Comparison of ENCODE assay signal across 1 cellular context in the genomic region with DNA sequence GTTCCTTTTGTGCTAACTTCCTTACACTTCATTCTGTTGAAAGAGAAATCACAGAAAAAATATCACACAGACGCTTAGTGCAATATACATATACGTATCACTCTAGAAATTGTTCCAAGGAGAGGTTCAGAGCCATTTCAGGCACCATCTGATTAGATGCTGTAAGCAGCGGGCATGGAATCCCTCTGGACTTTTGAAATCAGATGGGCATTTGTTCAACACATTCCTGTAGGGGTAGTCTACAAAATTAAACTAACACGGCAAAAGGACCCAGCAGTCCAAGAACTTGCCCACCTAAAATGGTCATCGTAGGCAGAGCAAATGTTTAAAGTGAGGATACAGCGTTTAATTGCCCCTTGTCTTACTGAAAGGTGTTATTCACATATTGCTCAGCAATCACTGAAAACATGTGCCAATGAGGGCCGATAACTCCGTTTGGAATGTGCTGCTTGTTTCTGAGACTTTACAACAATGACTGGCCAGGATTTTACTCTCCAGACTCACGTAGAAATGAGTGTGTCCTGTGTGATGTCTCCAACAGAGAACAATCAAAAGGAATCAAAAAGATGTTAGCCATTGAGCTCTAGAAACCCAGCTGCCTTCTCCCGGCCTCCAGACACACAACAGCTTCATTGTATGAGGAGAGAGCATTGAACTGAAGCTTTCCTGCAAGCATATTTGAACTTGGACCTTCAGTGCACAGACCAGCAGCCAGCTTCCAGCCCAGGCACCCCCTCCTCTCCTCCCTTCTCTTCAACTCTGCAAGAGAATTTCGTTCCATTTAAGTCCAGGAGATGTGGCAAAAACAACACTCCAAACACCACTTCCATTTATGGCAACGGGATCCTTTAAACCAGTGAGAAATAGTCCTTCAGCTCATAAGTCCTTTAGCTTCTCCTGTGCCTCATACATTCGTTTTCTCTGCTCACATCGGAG.
TF ChIP-seq lines count a peak whose summit lies in the region.

No MANE protein-coding gene starts in this region.

TF ChIP-seq in HepG2, 621 proteins besides CTCF, POLR2A, EP300 and RAD21 (continued from another document and continues in another):
- TF ChIP-seq, protein P1, sequence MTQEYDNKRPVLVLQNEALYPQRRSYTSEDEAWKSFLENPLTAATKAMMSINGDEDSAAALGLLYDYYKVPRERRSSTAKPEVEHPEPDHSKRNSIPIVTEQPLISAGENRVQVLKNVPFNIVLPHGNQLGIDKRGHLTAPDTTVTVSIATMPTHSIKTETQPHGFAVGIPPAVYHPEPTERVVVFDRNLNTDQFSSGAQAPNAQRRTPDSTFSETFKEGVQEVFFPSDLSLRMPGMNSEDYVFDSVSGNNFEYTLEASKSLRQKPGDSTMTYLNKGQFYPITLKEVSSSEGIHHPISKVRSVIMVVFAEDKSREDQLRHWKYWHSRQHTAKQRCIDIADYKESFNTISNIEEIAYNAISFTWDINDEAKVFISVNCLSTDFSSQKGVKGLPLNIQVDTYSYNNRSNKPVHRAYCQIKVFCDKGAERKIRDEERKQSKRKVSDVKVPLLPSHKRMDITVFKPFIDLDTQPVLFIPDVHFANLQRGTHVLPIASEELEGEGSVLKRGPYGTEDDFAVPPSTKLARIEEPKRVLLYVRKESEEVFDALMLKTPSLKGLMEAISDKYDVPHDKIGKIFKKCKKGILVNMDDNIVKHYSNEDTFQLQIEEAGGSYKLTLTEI (CRISPR knock-in tag; conservative IDR thresholded peaks at IDR 0.05) = no peak
- TF ChIP-seq, protein P2, sequence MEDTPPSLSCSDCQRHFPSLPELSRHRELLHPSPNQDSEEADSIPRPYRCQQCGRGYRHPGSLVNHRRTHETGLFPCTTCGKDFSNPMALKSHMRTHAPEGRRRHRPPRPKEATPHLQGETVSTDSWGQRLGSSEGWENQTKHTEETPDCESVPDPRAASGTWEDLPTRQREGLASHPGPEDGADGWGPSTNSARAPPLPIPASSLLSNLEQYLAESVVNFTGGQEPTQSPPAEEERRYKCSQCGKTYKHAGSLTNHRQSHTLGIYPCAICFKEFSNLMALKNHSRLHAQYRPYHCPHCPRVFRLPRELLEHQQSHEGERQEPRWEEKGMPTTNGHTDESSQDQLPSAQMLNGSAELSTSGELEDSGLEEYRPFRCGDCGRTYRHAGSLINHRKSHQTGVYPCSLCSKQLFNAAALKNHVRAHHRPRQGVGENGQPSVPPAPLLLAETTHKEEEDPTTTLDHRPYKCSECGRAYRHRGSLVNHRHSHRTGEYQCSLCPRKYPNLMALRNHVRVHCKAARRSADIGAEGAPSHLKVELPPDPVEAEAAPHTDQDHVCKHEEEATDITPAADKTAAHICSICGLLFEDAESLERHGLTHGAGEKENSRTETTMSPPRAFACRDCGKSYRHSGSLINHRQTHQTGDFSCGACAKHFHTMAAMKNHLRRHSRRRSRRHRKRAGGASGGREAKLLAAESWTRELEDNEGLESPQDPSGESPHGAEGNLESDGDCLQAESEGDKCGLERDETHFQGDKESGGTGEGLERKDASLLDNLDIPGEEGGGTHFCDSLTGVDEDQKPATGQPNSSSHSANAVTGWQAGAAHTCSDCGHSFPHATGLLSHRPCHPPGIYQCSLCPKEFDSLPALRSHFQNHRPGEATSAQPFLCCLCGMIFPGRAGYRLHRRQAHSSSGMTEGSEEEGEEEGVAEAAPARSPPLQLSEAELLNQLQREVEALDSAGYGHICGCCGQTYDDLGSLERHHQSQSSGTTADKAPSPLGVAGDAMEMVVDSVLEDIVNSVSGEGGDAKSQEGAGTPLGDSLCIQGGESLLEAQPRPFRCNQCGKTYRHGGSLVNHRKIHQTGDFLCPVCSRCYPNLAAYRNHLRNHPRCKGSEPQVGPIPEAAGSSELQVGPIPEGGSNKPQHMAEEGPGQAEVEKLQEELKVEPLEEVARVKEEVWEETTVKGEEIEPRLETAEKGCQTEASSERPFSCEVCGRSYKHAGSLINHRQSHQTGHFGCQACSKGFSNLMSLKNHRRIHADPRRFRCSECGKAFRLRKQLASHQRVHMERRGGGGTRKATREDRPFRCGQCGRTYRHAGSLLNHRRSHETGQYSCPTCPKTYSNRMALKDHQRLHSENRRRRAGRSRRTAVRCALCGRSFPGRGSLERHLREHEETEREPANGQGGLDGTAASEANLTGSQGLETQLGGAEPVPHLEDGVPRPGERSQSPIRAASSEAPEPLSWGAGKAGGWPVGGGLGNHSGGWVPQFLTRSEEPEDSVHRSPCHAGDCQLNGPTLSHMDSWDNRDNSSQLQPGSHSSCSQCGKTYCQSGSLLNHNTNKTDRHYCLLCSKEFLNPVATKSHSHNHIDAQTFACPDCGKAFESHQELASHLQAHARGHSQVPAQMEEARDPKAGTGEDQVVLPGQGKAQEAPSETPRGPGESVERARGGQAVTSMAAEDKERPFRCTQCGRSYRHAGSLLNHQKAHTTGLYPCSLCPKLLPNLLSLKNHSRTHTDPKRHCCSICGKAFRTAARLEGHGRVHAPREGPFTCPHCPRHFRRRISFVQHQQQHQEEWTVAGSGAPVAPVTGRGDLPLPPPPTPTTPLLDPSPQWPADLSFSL (CRISPR knock-in tag; IDR thresholded peaks at IDR 0.05) = peak; percentile 61; the same call in 1 of the 2 replicates
- TF ChIP-seq MTA1 (CRISPR knock-in tag; IDR thresholded peaks at IDR 0.05; ENCODE audit: borderline replicate concordance) = no peak
- TF ChIP-seq ZNF501 (CRISPR knock-in tag; IDR thresholded peaks at IDR 0.05) = no peak
- no peak for TF ChIP-seq LBX2 (CRISPR knock-in tag; IDR thresholded peaks at IDR 0.05; ENCODE audit: borderline replicate concordance)
- peak; percentile 47; the same call in 1 of the 2 replicates for TF ChIP-seq KDM6A (CRISPR knock-in tag; IDR thresholded peaks at IDR 0.05; ENCODE audit: low read depth)
- no peak for TF ChIP-seq SMARCC2 (IDR thresholded peaks at IDR 0.05)
- no peak for TF ChIP-seq FOXP1 (IDR thresholded peaks at IDR 0.05)
- peak; percentile 51; the same call in 1 of the 2 replicates for TF ChIP-seq FOXP1 (CRISPR knock-in tag; IDR thresholded peaks at IDR 0.05)
- peak; percentile 45; the same call in 1 of the 2 replicates for TF ChIP-seq ZNF556 (CRISPR knock-in tag; IDR thresholded peaks at IDR 0.05; ENCODE audit: borderline replicate concordance)
- TF ChIP-seq, protein P3, sequence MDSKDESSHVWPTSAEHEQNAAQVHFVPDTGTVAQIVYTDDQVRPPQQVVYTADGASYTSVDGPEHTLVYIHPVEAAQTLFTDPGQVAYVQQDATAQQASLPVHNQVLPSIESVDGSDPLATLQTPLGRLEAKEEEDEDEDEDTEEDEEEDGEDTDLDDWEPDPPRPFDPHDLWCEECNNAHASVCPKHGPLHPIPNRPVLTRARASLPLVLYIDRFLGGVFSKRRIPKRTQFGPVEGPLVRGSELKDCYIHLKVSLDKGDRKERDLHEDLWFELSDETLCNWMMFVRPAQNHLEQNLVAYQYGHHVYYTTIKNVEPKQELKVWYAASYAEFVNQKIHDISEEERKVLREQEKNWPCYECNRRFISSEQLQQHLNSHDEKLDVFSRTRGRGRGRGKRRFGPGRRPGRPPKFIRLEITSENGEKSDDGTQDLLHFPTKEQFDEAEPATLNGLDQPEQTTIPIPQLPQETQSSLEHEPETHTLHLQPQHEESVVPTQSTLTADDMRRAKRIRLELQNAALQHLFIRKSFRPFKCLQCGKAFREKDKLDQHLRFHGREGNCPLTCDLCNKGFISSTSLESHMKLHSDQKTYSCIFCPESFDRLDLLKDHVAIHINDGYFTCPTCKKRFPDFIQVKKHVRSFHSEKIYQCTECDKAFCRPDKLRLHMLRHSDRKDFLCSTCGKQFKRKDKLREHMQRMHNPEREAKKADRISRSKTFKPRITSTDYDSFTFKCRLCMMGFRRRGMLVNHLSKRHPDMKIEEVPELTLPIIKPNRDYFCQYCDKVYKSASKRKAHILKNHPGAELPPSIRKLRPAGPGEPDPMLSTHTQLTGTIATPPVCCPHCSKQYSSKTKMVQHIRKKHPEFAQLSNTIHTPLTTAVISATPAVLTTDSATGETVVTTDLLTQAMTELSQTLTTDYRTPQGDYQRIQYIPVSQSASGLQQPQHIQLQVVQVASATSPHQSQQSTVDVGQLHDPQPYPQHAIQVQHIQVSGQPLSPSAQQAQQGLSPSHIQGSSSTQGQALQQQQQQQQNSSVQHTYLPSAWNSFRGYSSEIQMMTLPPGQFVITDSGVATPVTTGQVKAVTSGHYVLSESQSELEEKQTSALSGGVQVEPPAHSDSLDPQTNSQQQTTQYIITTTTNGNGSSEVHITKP (CRISPR knock-in tag; IDR thresholded peaks at IDR 0.05; ENCODE audit: low read depth) = no peak; the same call in 1 of the 2 replicates
- peak; percentile 50 for TF ChIP-seq TBL1XR1 (IDR thresholded peaks at IDR 0.05; ENCODE audit: borderline replicate concordance, low read length, partially characterized antibody)
- TF ChIP-seq SRSF1 (optimal IDR thresholded peaks at IDR 0.05; ENCODE audit: low read depth, low read length) = no peak
- TF ChIP-seq ZSCAN31 (CRISPR knock-in tag; IDR thresholded peaks at IDR 0.05; ENCODE audit: low read depth) = no peak
- TF ChIP-seq ZNF7 (CRISPR knock-in tag; IDR thresholded peaks at IDR 0.05) = no peak
- TF ChIP-seq PRDM15 (CRISPR knock-in tag; IDR thresholded peaks at IDR 0.05) = no peak
- TF ChIP-seq, protein P4, sequence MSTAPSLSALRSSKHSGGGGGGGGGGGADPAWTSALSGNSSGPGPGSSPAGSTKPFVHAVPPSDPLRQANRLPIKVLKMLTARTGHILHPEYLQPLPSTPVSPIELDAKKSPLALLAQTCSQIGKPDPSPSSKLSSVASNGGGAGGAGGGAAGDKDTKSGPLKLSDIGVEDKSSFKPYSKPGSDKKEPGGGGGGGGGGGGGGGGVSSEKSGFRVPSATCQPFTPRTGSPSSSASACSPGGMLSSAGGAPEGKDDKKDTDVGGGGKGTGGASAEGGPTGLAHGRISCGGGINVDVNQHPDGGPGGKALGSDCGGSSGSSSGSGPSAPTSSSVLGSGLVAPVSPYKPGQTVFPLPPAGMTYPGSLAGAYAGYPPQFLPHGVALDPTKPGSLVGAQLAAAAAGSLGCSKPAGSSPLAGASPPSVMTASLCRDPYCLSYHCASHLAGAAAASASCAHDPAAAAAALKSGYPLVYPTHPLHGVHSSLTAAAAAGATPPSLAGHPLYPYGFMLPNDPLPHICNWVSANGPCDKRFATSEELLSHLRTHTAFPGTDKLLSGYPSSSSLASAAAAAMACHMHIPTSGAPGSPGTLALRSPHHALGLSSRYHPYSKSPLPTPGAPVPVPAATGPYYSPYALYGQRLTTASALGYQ (CRISPR knock-in tag; IDR thresholded peaks at IDR 0.05) = no peak
- TF ChIP-seq, protein P5, sequence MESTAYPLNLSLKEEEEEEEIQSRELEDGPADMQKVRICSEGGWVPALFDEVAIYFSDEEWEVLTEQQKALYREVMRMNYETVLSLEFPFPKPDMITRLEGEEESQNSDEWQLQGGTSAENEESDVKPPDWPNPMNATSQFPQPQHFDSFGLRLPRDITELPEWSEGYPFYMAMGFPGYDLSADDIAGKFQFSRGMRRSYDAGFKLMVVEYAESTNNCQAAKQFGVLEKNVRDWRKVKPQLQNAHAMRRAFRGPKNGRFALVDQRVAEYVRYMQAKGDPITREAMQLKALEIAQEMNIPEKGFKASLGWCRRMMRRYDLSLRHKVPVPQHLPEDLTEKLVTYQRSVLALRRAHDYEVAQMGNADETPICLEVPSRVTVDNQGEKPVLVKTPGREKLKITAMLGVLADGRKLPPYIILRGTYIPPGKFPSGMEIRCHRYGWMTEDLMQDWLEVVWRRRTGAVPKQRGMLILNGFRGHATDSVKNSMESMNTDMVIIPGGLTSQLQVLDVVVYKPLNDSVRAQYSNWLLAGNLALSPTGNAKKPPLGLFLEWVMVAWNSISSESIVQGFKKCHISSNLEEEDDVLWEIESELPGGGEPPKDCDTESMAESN (CRISPR knock-in tag; conservative IDR thresholded peaks at IDR 0.05) = no peak
- TF ChIP-seq MIER2 (CRISPR knock-in tag; IDR thresholded peaks at IDR 0.05) = 0 out of 2 replicates have a peak, but pooled peaks have one; percentile 26
- no peak for TF ChIP-seq KDM4B (CRISPR knock-in tag; IDR thresholded peaks at IDR 0.05)
- TF ChIP-seq SRY (CRISPR knock-in tag; IDR thresholded peaks at IDR 0.05) = no peak
- peak; percentile 41 for TF ChIP-seq FOSL2 (CRISPR knock-in tag; IDR thresholded peaks at IDR 0.05)
- TF ChIP-seq ZGPAT (CRISPR knock-in tag; IDR thresholded peaks at IDR 0.05) = peak; percentile 70
- TF ChIP-seq RFX1 (IDR thresholded peaks at IDR 0.05) = no peak
- TF ChIP-seq ELF3 (CRISPR knock-in tag; IDR thresholded peaks at IDR 0.05) = 0 out of 2 replicates have a peak, but pooled peaks have one; percentile 29
- TF ChIP-seq, protein P6, sequence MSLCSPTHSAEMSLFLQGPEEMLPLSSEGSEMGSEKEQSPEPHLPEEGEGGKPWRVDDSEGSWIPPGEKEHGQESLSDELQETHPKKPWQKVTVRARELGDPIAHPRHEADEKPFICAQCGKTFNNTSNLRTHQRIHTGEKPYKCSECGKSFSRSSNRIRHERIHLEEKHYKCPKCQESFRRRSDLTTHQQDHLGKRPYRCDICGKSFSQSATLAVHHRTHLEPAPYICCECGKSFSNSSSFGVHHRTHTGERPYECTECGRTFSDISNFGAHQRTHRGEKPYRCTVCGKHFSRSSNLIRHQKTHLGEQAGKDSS (CRISPR knock-in tag; IDR thresholded peaks at IDR 0.05; ENCODE audit: borderline replicate concordance, low read depth) = no peak
